12 cellular contexts compared by ENCODE assay signal in the genomic region with DNA sequence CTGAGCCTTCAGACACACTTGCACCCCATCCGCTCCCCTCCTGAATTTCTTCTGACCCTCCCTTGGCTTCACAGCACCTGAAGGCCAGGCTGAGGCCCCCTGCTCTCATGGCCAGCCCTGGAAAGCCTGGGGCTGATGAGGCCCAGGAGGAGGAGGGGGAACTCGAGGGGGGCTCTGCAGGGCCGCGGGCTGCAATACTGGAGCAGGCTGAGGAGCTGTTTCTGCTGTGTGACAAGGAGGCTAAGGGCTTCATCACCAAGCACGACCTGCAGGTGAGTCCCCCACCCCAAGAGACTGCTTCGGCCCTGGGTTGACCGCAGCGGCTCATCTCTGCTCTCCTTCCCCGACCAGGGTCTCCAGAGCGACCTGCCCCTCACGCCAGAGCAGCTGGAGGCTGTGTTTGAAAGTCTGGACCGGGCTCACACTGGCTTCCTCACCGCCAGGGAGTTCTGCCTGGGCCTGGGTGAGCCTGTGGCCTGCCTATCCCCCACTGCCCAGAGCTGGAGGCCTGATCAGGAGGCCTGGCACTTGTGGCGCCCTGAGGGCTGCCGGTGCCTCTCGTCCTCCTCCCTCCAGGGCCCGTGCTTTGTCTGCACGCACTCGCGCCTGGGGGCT. TPM values are rescaled to one million over a fixed set of nuclear protein-coding genes. Genes with fewer than 3 reads are reported as not detected.
DNase-seq lines count a peak whose midpoint lies in the region; ATAC-seq, FAIRE-seq and TF ChIP-seq lines count a peak whose summit lies in the region.
"Had no signal": no experiment of that assay in that cellular context is flagged by ENCODE, and none has a peak within 500 bp of the region (broad histone marks: within the 10 kb centered on the region; RNA-seq: fewer than 3 reads in every experiment).

No MANE protein-coding gene starts in this region.

- WGBS in K562 (ENCODE audit: insufficient coverage, low coverage, missing lambda C conversion rate) = 85% methylated on average over 16 of the region's 20 CpGs
- 50% methylated on average over 19 of the region's 20 CpGs for WGBS in mesenchymal stem cell
- 74 to 75% methylated on average over 9 to 14 of the region's 20 CpGs for WGBS in thyroid gland, 2 donors

- H3K4me2 ChIP-seq in K562 (ENCODE audit: insufficient read depth, low read length) (no peak overlapping the region), mesenchymal stem cell (ENCODE audit: low read length, poor library complexity, severe bottlenecking) (peak overlapping the region; percentile 81), Karpas-422 (ENCODE audit: low read depth, low read length, poor library complexity, severe bottlenecking) (no peak overlapping the region)

- H2AK5ac ChIP-seq in mesenchymal stem cell (ENCODE audit: low read length, severe bottlenecking) = no peak overlapping the region

- peak overlapping the region in 1 of 2 experiments; percentile 8 for H2BK12ac ChIP-seq in mesenchymal stem cell (ENCODE audit: low read length in 2 of 2)

- H3K27ac ChIP-seq in K562 (ENCODE audit: extremely low read depth, low read depth, low read length) (no peak overlapping the region), mesenchymal stem cell (ENCODE audit: low read length, poor library complexity, severe bottlenecking) (peak overlapping the region; percentile 8), thyroid gland (peak overlapping the region in 2 of 3 donors; percentile 49 to 56), Karpas-422 (ENCODE audit: low read length) (no peak overlapping the region)

- H4K20me1 ChIP-seq in K562 (replicated peaks; ENCODE audit: control insufficient read depth, insufficient read depth, low read length) (no peaks in the 10 kb centered on the region), Karpas-422 (ENCODE audit: insufficient read depth, low read depth, low read length) (peaks cover 35% of the 10 kb centered on the region)

- H3K9me2 ChIP-seq in Karpas-422 (replicated peaks; ENCODE audit: insufficient read depth, low read length) = no peaks in the 10 kb centered on the region

- CTCF ChIA-PET in activated naive CD4-positive, alpha-beta T cell treated with anti-CD3 and anti-CD28 coated beads, Interleukin-2, amount 10 ng/mL, durations not matched to agents 7 days and 5 days (lab: Charles Lee) = interaction anchor here (3.3 kb wide), 1 partner anchor 12 kb away, joined by 9 read pairs; no protein-coding TSS in a partner anchor
- CTCF ChIA-PET in K562 (lab: Yijun Ruan, JAX; ENCODE audit: low intra/inter-chr PET ratio) = no interaction called here

- H3K79me2 ChIP-seq in K562 (ENCODE audit: control insufficient read depth, insufficient read depth, low read length) (peaks cover 20% of the 10 kb centered on the region), Karpas-422 (ENCODE audit: low read length) (no peaks in the 10 kb centered on the region)

- no peak for TF ChIP-seq RAD21 in K562 (CRISPR knock-in tag; conservative IDR thresholded peaks at IDR 0.05 in 1 of 2, IDR thresholded peaks at IDR 0.05 in 1 of 2)

- intact Hi-C loops in K562 (cut with micrococcal nuclease) (no loop called here), thyroid gland (cut with DNase I) (loop anchor here (10.0 kb wide), 1 partner anchor 86 kb away; a partner anchor contains a TSS)

- TF ChIP-seq CTCF in K562 (IDR thresholded peaks at IDR 0.05 in 2 of 3, conservative IDR thresholded peaks at IDR 0.05 in 1 of 3; ENCODE audit: insufficient read depth in 2 of 3, low read depth in 1 of 3, low read length in 3 of 3) = no peak
- TF ChIP-seq CTCF in thyroid gland (IDR thresholded peaks at IDR 0.05) = no peak

- H3K4me1 ChIP-seq in K562 (replicated peaks in 1 of 2; ENCODE audit: control insufficient read depth in 2 of 2, insufficient read depth in 2 of 2, low read length in 2 of 2) (peaks cover 25 to 96% of the 10 kb centered on the region in 2 experiments), mesenchymal stem cell (ENCODE audit: control insufficient read depth, insufficient read depth, low read depth, low read length) (peaks cover 67% of the 10 kb centered on the region), thyroid gland (peaks cover 54 to 62% of the 10 kb centered on the region in 2 donors), Karpas-422 (ENCODE audit: low read length) (peaks cover 54% of the 10 kb centered on the region)

- no peak overlapping the region for H3K23ac ChIP-seq in mesenchymal stem cell (ENCODE audit: low read length in 2 of 2)

- peaks cover 13% of the 10 kb centered on the region for H3K36me3 Mint-ChIP-seq in activated naive CD4-positive, alpha-beta T cell treated with anti-CD3 and anti-CD28 coated beads, Interleukin-2, amount 10 ng/mL, durations not matched to agents 7 days and 5 days

- H3K18ac ChIP-seq in mesenchymal stem cell (ENCODE audit: low read depth in 1 of 2, low read length in 2 of 2) = peak overlapping the region in 1 of 2 experiments; percentile 31

- H2AFZ ChIP-seq in K562 (ENCODE audit: low read depth, low read length) = no peak overlapping the region
- H2AFZ ChIP-seq in mesenchymal stem cell (ENCODE audit: low read depth, low read length) = peak overlapping the region; percentile 6
- H2AFZ ChIP-seq in Karpas-422 (ENCODE audit: low read length) = no peak overlapping the region

- H3K9ac ChIP-seq in K562 (ENCODE audit: insufficient read depth in 1 of 2, low read depth in 2 of 2, low read length in 2 of 2) (peak overlapping the region in 1 of 2 experiments; percentile 94; a peak in 2 of 4 replicates), mesenchymal stem cell (ENCODE audit: low read length) (no peak overlapping the region), Karpas-422 (ENCODE audit: low read length) (no peak overlapping the region)

- H2BK5ac ChIP-seq in mesenchymal stem cell (ENCODE audit: low read depth, low read length, poor library complexity, severe bottlenecking) = no peak overlapping the region

- no peak overlapping the region for H3K4ac ChIP-seq in mesenchymal stem cell (ENCODE audit: low read depth in 1 of 2, low read length in 2 of 2)

- H3K4me1 Mint-ChIP-seq in activated naive CD4-positive, alpha-beta T cell treated with anti-CD3 and anti-CD28 coated beads, Interleukin-2, amount 10 ng/mL, durations not matched to agents 7 days and 5 days = peaks cover 49% of the 10 kb centered on the region

- TF ChIP-seq POLR2A in K562 (conservative IDR thresholded peaks at IDR 0.05) (no peak), thyroid gland (IDR thresholded peaks at IDR 0.05) (no peak)

- no peak overlapping the region for H2BK15ac ChIP-seq in mesenchymal stem cell (ENCODE audit: low read depth, poor library complexity, severe bottlenecking)

- no peak overlapping the region for H2BK120ac ChIP-seq in mesenchymal stem cell (ENCODE audit: low read depth, low read length)

- no peak for TF ChIP-seq EP300 in K562 (IDR thresholded peaks at IDR 0.05; ENCODE audit: low read length)

- H3K27me3 ChIP-seq in K562 (ENCODE audit: control insufficient read depth in 2 of 2, insufficient read depth in 2 of 2, low read length in 2 of 2) = no peaks in the 10 kb centered on the region
- peaks cover 0 to 17% of the 10 kb centered on the region in 2 experiments for H3K27me3 ChIP-seq in mesenchymal stem cell (ENCODE audit: control insufficient read depth in 1 of 2, insufficient read depth in 1 of 2, low read length in 2 of 2)
- H3K27me3 ChIP-seq in thyroid gland = no peaks in the 10 kb centered on the region
- no peaks in the 10 kb centered on the region for H3K27me3 ChIP-seq in Karpas-422 (ENCODE audit: low read length)
- H3K27me3 ChIP-seq: ovary had no signal

- ATAC-seq in K562 = no peak

- peak overlapping the region; percentile 59 for H4K8ac ChIP-seq in mesenchymal stem cell (ENCODE audit: low read length)

- H3K36me3 ChIP-seq in K562 (ENCODE audit: control insufficient read depth, insufficient read depth, low read length) = peaks cover 23% of the 10 kb centered on the region; the same call in 1 of the 3 replicates
- H3K36me3 ChIP-seq in mesenchymal stem cell (ENCODE audit: control insufficient read depth in 1 of 2, insufficient read depth in 2 of 2, low read depth in 1 of 2, low read length in 2 of 2) = peaks cover 18 to 26% of the 10 kb centered on the region in 2 experiments
- H3K36me3 ChIP-seq in thyroid gland = peaks cover 17 to 22% of the 10 kb centered on the region in 2 donors
- no peaks in the 10 kb centered on the region for H3K36me3 ChIP-seq in Karpas-422 (ENCODE audit: insufficient read depth, low read length)
- H3K36me3 ChIP-seq: ovary had no signal

- no peak overlapping the region for H3K27ac Mint-ChIP-seq in activated naive CD4-positive, alpha-beta T cell treated with anti-CD3 and anti-CD28 coated beads, Interleukin-2, amount 10 ng/mL, durations not matched to agents 7 days and 5 days

- peaks cover 56% of the 10 kb centered on the region for H3K27me3 Mint-ChIP-seq in activated naive CD4-positive, alpha-beta T cell treated with anti-CD3 and anti-CD28 coated beads, Interleukin-2, amount 10 ng/mL, durations not matched to agents 7 days and 5 days

- no peak for DNase-seq in activated naive CD4-positive, alpha-beta T cell treated with anti-CD3 and anti-CD28 coated beads, Interleukin-2, amount 10 ng/mL, durations not matched to agents 7 days and 5 days
- DNase-seq in activated naive CD4-positive, alpha-beta T cell treated with Interleukin-2 at 50 U/mL for 16 hours = no peak
- DNase-seq in K562 (ENCODE audit: extremely low read depth in 1 of 4, low spot score in 3 of 4) = no peak
- DNase-seq in mesenchymal stem cell = no peak
- no peak for DNase-seq in thyroid gland
- DNase-seq in amygdala (lab: John Stamatoyannopoulos, UW) = no peak
- DNase-seq in Karpas-422 = no peak
- DNase-seq in NCI-H774 (lab: John Stamatoyannopoulos, UW) = no peak
- DNase-seq: activated naive CD4-positive, alpha-beta T cell; NCI-H2107; SW 1271 had no signal

- POLR2A ChIA-PET in K562 (lab: Yijun Ruan, JAX) = interaction anchor here (0.8 to 3.2 kb wide), 6 partner anchors 8 to 32 kb away, joined by 3 to 13 read pairs (median 4); a partner anchor contains a TSS

- no peak overlapping the region for H3K14ac ChIP-seq in mesenchymal stem cell (ENCODE audit: low read length in 2 of 2)

- in situ Hi-C loops in K562 (cut with MboI) = no loop called here

- peaks cover 8% of the 10 kb centered on the region for H3K79me1 ChIP-seq in mesenchymal stem cell (replicated peaks; ENCODE audit: low read length, poor library complexity, severe bottlenecking)

- no peaks in the 10 kb centered on the region for H3K9me3 ChIP-seq in K562 (replicated peaks; ENCODE audit: control insufficient read depth, insufficient read depth, low read depth, low read length)
- H3K9me3 ChIP-seq in mesenchymal stem cell (ENCODE audit: control insufficient read depth, low read length) = no peaks in the 10 kb centered on the region
- H3K9me3 ChIP-seq in thyroid gland = no peaks in the 10 kb centered on the region
- H3K9me3 ChIP-seq in Karpas-422 (ENCODE audit: low read length) = no peaks in the 10 kb centered on the region
- H3K9me3 ChIP-seq: ovary had no signal

- FAIRE-seq in K562 (lab: Jason Lieb, UNC) = no peak

- peak overlapping the region; percentile 35 for H4K91ac ChIP-seq in mesenchymal stem cell (ENCODE audit: low read length)

- H3K4me3 ChIP-seq in K562 (no peak overlapping the region), mesenchymal stem cell (ENCODE audit: insufficient read depth in 1 of 2, low read depth in 1 of 2, low read length in 2 of 2) (no peak overlapping the region), thyroid gland (replicated peaks in 1 of 3) (no peak overlapping the region), Karpas-422 (ENCODE audit: low read length) (no peak overlapping the region)
- H3K4me3 ChIP-seq: ovary had no signal

- peaks cover 5% of the 10 kb centered on the region for H3K9me1 ChIP-seq in K562 (ENCODE audit: control insufficient read depth, insufficient read depth, low read length)

- BruUV-seq in K562 (replicated peaks; lab: Mats Ljungman, UMichigan) = no TSS peak

- H3K9me3 Mint-ChIP-seq in activated naive CD4-positive, alpha-beta T cell treated with anti-CD3 and anti-CD28 coated beads, Interleukin-2, amount 10 ng/mL, durations not matched to agents 7 days and 5 days = no peaks in the 10 kb centered on the region

- peak overlapping the region; percentile 79 for H3K4me3 Mint-ChIP-seq in activated naive CD4-positive, alpha-beta T cell treated with anti-CD3 and anti-CD28 coated beads, Interleukin-2, amount 10 ng/mL, durations not matched to agents 7 days and 5 days

RNA-seq across cellular contexts. Expression of a gene that starts 0.9 kb away (rescaled TPM):
- 32.8 and 134 TPM in 2 replicates for total RNA-seq in K562 (2011; cell fraction: chromatin; rRNA removed; ENCODE audit: low replicate concordance)
- total RNA-seq in K562 (2011; cell fraction: nucleolus; rRNA removed) = 116 and 120 TPM in 2 replicates
- total RNA-seq in K562 (2011; cell fraction: nucleoplasm; rRNA removed) = 53.6 and 58.1 TPM in 2 replicates
- total RNA-seq in K562 (2014; rRNA removed) (19.7 and 21.9 TPM in 2 replicates), K562 (2014; rRNA removed; fragmentation: Illumina TruSeq; extraction: Trizol) (0.86 and 2.3 TPM in 2 replicates), K562 (2015; rRNA removed; fragmentation: Illumina TruSeq; extraction: Trizol) (5.8 and 6.0 TPM in 2 replicates), K562 (2021) (29.0 and 35.7 TPM in 2 replicates), thyroid gland (10 to 100 TPM in 2 of 4 donors, 1 to 10 TPM in 2; 4.1 to 21.2 (median 12.3) TPM)
- polyA plus RNA-seq in K562 (2011; rRNA removed) (5.7 and 15.1 TPM in 2 replicates), K562 (2014; fragmentation: Illumina TruSeq; extraction: Trizol) (7.2 and 13.1 TPM in 2 replicates), K562 (2014; fragmentation: Nextera tagmentation; extraction: Ambion mirVana) (under 1 TPM; 0.10 to 0.13 TPM), K562 (2014; rRNA removed) (40.7 and 51.0 TPM in 2 replicates)
- 5.8 and 17.5 TPM in 2 replicates for polyA plus RNA-seq in K562 (2011; cell fraction: cytosol; rRNA removed)
- polyA plus RNA-seq in K562 (2011; cell fraction: nucleus; rRNA removed) = 229 and 325 TPM in 2 replicates
- polyA plus RNA-seq in K562 (2012) = 22.7 and 54.8 TPM in 2 replicates
- polyA minus RNA-seq in K562 (2011; rRNA and poly(A)+ RNA removed) = 0.84 and 1.6 TPM in 2 replicates
- polyA minus RNA-seq in K562 (2011; cell fraction: cytosol; rRNA and poly(A)+ RNA removed) = 5.2 and 6.3 TPM in 2 replicates
- 24.2 and 30.4 TPM in 2 replicates for polyA minus RNA-seq in K562 (2011; cell fraction: nucleus; rRNA and poly(A)+ RNA removed)
- polyA plus RNA-seq in mesenchymal stem cell (2013, experiment 1 of 2) = 0.58 TPM
- 0.34 TPM for polyA plus RNA-seq in mesenchymal stem cell (2013, experiment 2 of 2)
- total RNA-seq in Karpas-422 (2014; rRNA removed; shearing (Covaris generic); ENCODE audit: low replicate concordance) = 0.48 and 1.5 TPM in 2 replicates

RNA-seq across cellular contexts. Expression of a gene that starts 4.1 kb away (rescaled TPM):
- 104 and 449 TPM in 2 replicates for total RNA-seq in K562 (2011; cell fraction: chromatin; rRNA removed; ENCODE audit: low replicate concordance)
- 583 and 614 TPM in 2 replicates for total RNA-seq in K562 (2011; cell fraction: nucleolus; rRNA removed)
- total RNA-seq in K562 (2011; cell fraction: nucleoplasm; rRNA removed) = 235 and 299 TPM in 2 replicates
- 141 and 185 TPM in 2 replicates for total RNA-seq in K562 (2014; rRNA removed)
- 40.0 and 65.9 TPM in 2 replicates for total RNA-seq in K562 (2014; rRNA removed; fragmentation: Illumina TruSeq; extraction: Trizol)
- total RNA-seq in K562 (2015; rRNA removed; fragmentation: Illumina TruSeq; extraction: Trizol) = 121 and 140 TPM in 2 replicates
- 187 and 189 TPM in 2 replicates for total RNA-seq in K562 (2021)
- 179 and 218 TPM in 2 replicates for polyA plus RNA-seq in K562 (2011; rRNA removed)
- 332 and 568 TPM in 2 replicates for polyA plus RNA-seq in K562 (2011; cell fraction: cytosol; rRNA removed)
- polyA plus RNA-seq in K562 (2011; cell fraction: nucleus; rRNA removed) = 363 and 514 TPM in 2 replicates
- polyA plus RNA-seq in K562 (2012) = 181 and 228 TPM in 2 replicates
- polyA plus RNA-seq in K562 (2014; fragmentation: Illumina TruSeq; extraction: Trizol) = 95.6 and 190 TPM in 2 replicates
- polyA plus RNA-seq in K562 (2014; fragmentation: Nextera tagmentation; extraction: Ambion mirVana) = 1 to 10 TPM; 2.3 to 6.5 TPM
- 187 and 238 TPM in 2 replicates for polyA plus RNA-seq in K562 (2014; rRNA removed)
- polyA minus RNA-seq in K562 (2011; rRNA and poly(A)+ RNA removed) = 64.7 and 146 TPM in 2 replicates
- 86.1 and 96.6 TPM in 2 replicates for polyA minus RNA-seq in K562 (2011; cell fraction: cytosol; rRNA and poly(A)+ RNA removed)
- 94.5 and 98.4 TPM in 2 replicates for polyA minus RNA-seq in K562 (2011; cell fraction: nucleus; rRNA and poly(A)+ RNA removed)
- 315 TPM for polyA plus RNA-seq in mesenchymal stem cell (2013, experiment 1 of 2)
- 301 TPM for polyA plus RNA-seq in mesenchymal stem cell (2013, experiment 2 of 2)
- total RNA-seq in thyroid gland = 100 to 1,000 TPM; 135 to 326 (median 298) TPM
- total RNA-seq in Karpas-422 (2014; rRNA removed; shearing (Covaris generic); ENCODE audit: low replicate concordance) = 8.4 and 10.5 TPM in 2 replicates

RNA-seq across cellular contexts. Expression of a gene that starts 9.9 kb away (rescaled TPM):
- total RNA-seq in K562 (2011; cell fraction: chromatin; rRNA removed; ENCODE audit: low replicate concordance) = 83.1 and 391 TPM in 2 replicates
- total RNA-seq in K562 (2011; cell fraction: nucleolus; rRNA removed) = 282 and 286 TPM in 2 replicates
- total RNA-seq in K562 (2011; cell fraction: nucleoplasm; rRNA removed) = 136 and 157 TPM in 2 replicates
- total RNA-seq in K562 (2014; rRNA removed) = 22.2 and 32.0 TPM in 2 replicates
- 3.6 and 5.0 TPM in 2 replicates for total RNA-seq in K562 (2014; rRNA removed; fragmentation: Illumina TruSeq; extraction: Trizol)
- 8.4 and 9.0 TPM in 2 replicates for total RNA-seq in K562 (2015; rRNA removed; fragmentation: Illumina TruSeq; extraction: Trizol)
- total RNA-seq in K562 (2021) = 87.1 and 87.5 TPM in 2 replicates
- polyA plus RNA-seq in K562 (2011; rRNA removed) = 6.9 and 29.3 TPM in 2 replicates
- 10.0 and 17.9 TPM in 2 replicates for polyA plus RNA-seq in K562 (2011; cell fraction: cytosol; rRNA removed)
- polyA plus RNA-seq in K562 (2011; cell fraction: nucleus; rRNA removed) = 266 and 420 TPM in 2 replicates
- polyA plus RNA-seq in K562 (2012) = 39.2 and 88.0 TPM in 2 replicates
- polyA plus RNA-seq in K562 (2014; fragmentation: Illumina TruSeq; extraction: Trizol) = 21.4 and 37.1 TPM in 2 replicates
- under 1 TPM; 0.39 TPM for polyA plus RNA-seq in K562 (2014; fragmentation: Nextera tagmentation; extraction: Ambion mirVana)
- polyA plus RNA-seq in K562 (2014; rRNA removed) = 36.4 and 49.4 TPM in 2 replicates
- polyA minus RNA-seq in K562 (2011; rRNA and poly(A)+ RNA removed) = 9.2 and 12.6 TPM in 2 replicates
- 26.3 TPM in 2 replicates for polyA minus RNA-seq in K562 (2011; cell fraction: cytosol; rRNA and poly(A)+ RNA removed)
- 88.9 and 90.9 TPM in 2 replicates for polyA minus RNA-seq in K562 (2011; cell fraction: nucleus; rRNA and poly(A)+ RNA removed)
- 30.6 TPM for polyA plus RNA-seq in mesenchymal stem cell (2013, experiment 1 of 2)
- 30.0 TPM for polyA plus RNA-seq in mesenchymal stem cell (2013, experiment 2 of 2)
- total RNA-seq in thyroid gland = 10 to 100 TPM; 35.8 to 95.0 (median 57.6) TPM
- total RNA-seq in Karpas-422 (2014; rRNA removed; shearing (Covaris generic); ENCODE audit: low replicate concordance) = 32.5 and 35.8 TPM in 2 replicates

RNA-seq across cellular contexts. Expression of a gene that starts 13.7 kb away (rescaled TPM):
- total RNA-seq in K562 (2011; cell fraction: chromatin; rRNA removed; ENCODE audit: low replicate concordance) = 11.3 and 43.7 TPM in 2 replicates
- total RNA-seq in K562 (2011; cell fraction: nucleolus; rRNA removed) = 55.9 and 78.4 TPM in 2 replicates
- 39.7 and 45.6 TPM in 2 replicates for total RNA-seq in K562 (2011; cell fraction: nucleoplasm; rRNA removed)
- total RNA-seq in K562 (2014; rRNA removed) = 688 and 1,043 TPM in 2 replicates
- 21.4 and 38.3 TPM in 2 replicates for total RNA-seq in K562 (2014; rRNA removed; fragmentation: Illumina TruSeq; extraction: Trizol)
- total RNA-seq in K562 (2015; rRNA removed; fragmentation: Illumina TruSeq; extraction: Trizol) = 170 and 171 TPM in 2 replicates
- 217 and 237 TPM in 2 replicates for total RNA-seq in K562 (2021)
- polyA plus RNA-seq in K562 (2011; rRNA removed) = 40.7 and 91.6 TPM in 2 replicates
- 76.1 and 201 TPM in 2 replicates for polyA plus RNA-seq in K562 (2011; cell fraction: cytosol; rRNA removed)
- 112 and 200 TPM in 2 replicates for polyA plus RNA-seq in K562 (2011; cell fraction: nucleus; rRNA removed)
- 226 and 569 TPM in 2 replicates for polyA plus RNA-seq in K562 (2012)
- polyA plus RNA-seq in K562 (2014; fragmentation: Illumina TruSeq; extraction: Trizol) = 48.1 and 191 TPM in 2 replicates
- 100 to 1,000 TPM in 1 of 2 experiments, 10 to 100 TPM in 1; 97.7 to 108 TPM for polyA plus RNA-seq in K562 (2014; fragmentation: Nextera tagmentation; extraction: Ambion mirVana)
- 350 and 635 TPM in 2 replicates for polyA plus RNA-seq in K562 (2014; rRNA removed)
- 35.2 and 74.3 TPM in 2 replicates for polyA minus RNA-seq in K562 (2011; rRNA and poly(A)+ RNA removed)
- 127 and 132 TPM in 2 replicates for polyA minus RNA-seq in K562 (2011; cell fraction: cytosol; rRNA and poly(A)+ RNA removed)
- 29.1 and 33.3 TPM in 2 replicates for polyA minus RNA-seq in K562 (2011; cell fraction: nucleus; rRNA and poly(A)+ RNA removed)
- 439 TPM for polyA plus RNA-seq in mesenchymal stem cell (2013, experiment 1 of 2)
- 458 TPM for polyA plus RNA-seq in mesenchymal stem cell (2013, experiment 2 of 2)
- total RNA-seq in thyroid gland = 10 to 100 TPM; 17.9 to 89.2 (median 52.4) TPM
- 113 and 203 TPM in 2 replicates for total RNA-seq in Karpas-422 (2014; rRNA removed; shearing (Covaris generic); ENCODE audit: low replicate concordance)

RNA-seq across cellular contexts. Expression of a gene that starts 14.0 kb away (rescaled TPM):
- total RNA-seq in K562 (2011; cell fraction: chromatin; rRNA removed; ENCODE audit: low replicate concordance) = 19.4 and 74.3 TPM in 2 replicates
- 78.6 and 92.9 TPM in 2 replicates for total RNA-seq in K562 (2011; cell fraction: nucleolus; rRNA removed)
- 32.7 and 41.1 TPM in 2 replicates for total RNA-seq in K562 (2011; cell fraction: nucleoplasm; rRNA removed)
- total RNA-seq in K562 (2014; rRNA removed) (23.1 and 40.5 TPM in 2 replicates), K562 (2014; rRNA removed; fragmentation: Illumina TruSeq; extraction: Trizol) (2.3 and 3.8 TPM in 2 replicates), K562 (2015; rRNA removed; fragmentation: Illumina TruSeq; extraction: Trizol) (15.7 and 16.7 TPM in 2 replicates), K562 (2021) (27.6 and 28.3 TPM in 2 replicates), thyroid gland (100 to 1,000 TPM in 2 of 4 donors, 10 to 100 TPM in 2; 86.1 to 127 (median 107) TPM)
- polyA plus RNA-seq in K562 (2011; rRNA removed) (21.5 and 42.1 TPM in 2 replicates), K562 (2014; fragmentation: Illumina TruSeq; extraction: Trizol) (5.6 and 19.8 TPM in 2 replicates), K562 (2014; fragmentation: Nextera tagmentation; extraction: Ambion mirVana) (1 to 10 TPM in 1 of 2 experiments, under 1 TPM in 1; 0.07 to 2.4 TPM), K562 (2014; rRNA removed) (31.0 and 33.0 TPM in 2 replicates)
- 46.2 and 103 TPM in 2 replicates for polyA plus RNA-seq in K562 (2011; cell fraction: cytosol; rRNA removed)
- polyA plus RNA-seq in K562 (2011; cell fraction: nucleus; rRNA removed) = 108 and 187 TPM in 2 replicates
- 26.1 and 35.7 TPM in 2 replicates for polyA plus RNA-seq in K562 (2012)
- 6.9 and 10.4 TPM in 2 replicates for polyA minus RNA-seq in K562 (2011; rRNA and poly(A)+ RNA removed)
- 27.9 and 34.5 TPM in 2 replicates for polyA minus RNA-seq in K562 (2011; cell fraction: cytosol; rRNA and poly(A)+ RNA removed)
- 18.6 and 21.2 TPM in 2 replicates for polyA minus RNA-seq in K562 (2011; cell fraction: nucleus; rRNA and poly(A)+ RNA removed)
- 121 TPM for polyA plus RNA-seq in mesenchymal stem cell (2013, experiment 1 of 2)
- polyA plus RNA-seq in mesenchymal stem cell (2013, experiment 2 of 2) = 117 TPM
- total RNA-seq in Karpas-422 (2014; rRNA removed; shearing (Covaris generic); ENCODE audit: low replicate concordance) = 4.0 TPM in 1 of 2 replicates, not detected in the other

Comparison
In these comparisons a context has a peak if more than half of its experiments do, and no peak if none do; other contexts are left out.
1. H3K27ac ChIP-seq: peak in mesenchymal stem cell (single experiment) and thyroid gland (2 of 3); none in K562 (single experiment) and Karpas-422 (single experiment).